Comparison of ENCODE assay signal across 30 cellular contexts in genomic region chr13:98435356-98435755, GRCh38.
"Had no signal": no experiment of that assay in that cellular context is flagged by ENCODE, and none has a peak within 500 bp of the region (broad histone marks: within the 10 kb centered on the region; RNA-seq: fewer than 3 reads in every experiment).

No MANE protein-coding gene starts in this region.

- H3K36me3 ChIP-seq: gastrocnemius medialis had no signal

- H3K27ac ChIP-seq: ascending aorta, brain microvascular endothelial cell, esophagus muscularis mucosa, foreskin keratinocyte, gastrocnemius medialis had no signal

- H3K9me3 ChIP-seq: ascending aorta, esophagus muscularis mucosa, gastrocnemius medialis had no signal

- H3K4me1 ChIP-seq: ascending aorta, esophagus muscularis mucosa, foreskin keratinocyte had no signal

- H3K9me3 Mint-ChIP-seq: activated CD4-positive, alpha-beta memory T cell treated with anti-CD3 and anti-CD28 coated beads for 36 hours; activated CD4-positive, alpha-beta T cell treated with anti-CD3 and anti-CD28 coated beads, Interleukin-2, amount 10 ng/mL, durations not matched to agents 24 days and 14 days; activated naive CD4-positive, alpha-beta T cell treated with anti-CD3 and anti-CD28 coated beads, Interleukin-2, amount 10 ng/mL, durations not matched to agents 7 days and 5 days; activated naive CD4-positive, alpha-beta T cell treated with anti-CD3 and anti-CD28 coated beads, Interleukin-2, amount 50 U/mL, for 72 hours; activated naive CD8-positive, alpha-beta T cell treated with anti-CD3 and anti-CD28 coated beads, Interleukin-2, amount 10 ng/mL, durations not matched to agents 7 days and 5 days; activated T-helper 1 cell treated with anti-CD3 and anti-CD28 coated beads, Interleukin-12 subunit alpha, Interleukin-12 subunit beta, Interleukin-2, Interleukin-4 antibody, amounts not matched to agents 30 ng/mL and 10 ng/mL and 1 ng/mL, durations not matched to agents 14 hours and 24 hours and 36 hours; activated T-helper 2 cell treated with anti-CD3 and anti-CD28 coated beads, Interferon-gamma antibody, Interleukin-2, Interleukin-4, amounts not matched to agents 10 μg/mL and 5 μg/mL and 100 μg/mL, durations not matched to agents 14 hours and 24 hours and 36 hours; central memory CD8-positive, alpha-beta T cell; effector memory CD8-positive, alpha-beta T cell had no signal

- H3K4me1 Mint-ChIP-seq: activated CD4-positive, alpha-beta T cell treated with anti-CD3 and anti-CD28 coated beads for 36 hours; activated CD4-positive, alpha-beta T cell treated with anti-CD3 and anti-CD28 coated beads, Interleukin-2, amount 10 ng/mL, durations not matched to agents 24 days and 14 days; activated CD8-positive, alpha-beta memory T cell treated with anti-CD3 and anti-CD28 coated beads, Interleukin-2, amount 10 ng/mL, durations not matched to agents 7 days and 5 days; activated naive CD4-positive, alpha-beta T cell treated with anti-CD3 and anti-CD28 coated beads, Interleukin-2, amount 10 ng/mL, durations not matched to agents 7 days and 5 days; activated naive CD8-positive, alpha-beta T cell treated with anti-CD3 and anti-CD28 coated beads, Interleukin-2, amount 10 ng/mL, durations not matched to agents 7 days and 5 days; central memory CD8-positive, alpha-beta T cell had no signal

- ATAC-seq: activated CD4-positive, alpha-beta T cell treated with anti-CD3 and anti-CD28 coated beads for 36 hours; activated CD8-positive, alpha-beta memory T cell treated with anti-CD3 and anti-CD28 coated beads, Interleukin-2, amount 10 ng/mL, durations not matched to agents 7 days and 5 days; activated CD8-positive, alpha-beta T cell treated with anti-CD3 and anti-CD28 coated beads, Interleukin-2, amount 10 ng/mL, durations not matched to agents 7 days and 5 days; activated naive CD4-positive, alpha-beta T cell treated with anti-CD3 and anti-CD28 coated beads, Interleukin-2, amount 50 U/mL, for 72 hours; effector memory CD8-positive, alpha-beta T cell; foreskin keratinocyte; gastrocnemius medialis had no signal

- H3K4me3 ChIP-seq: ascending aorta, esophagus muscularis mucosa, gastrocnemius medialis had no signal

- H3K27me3 ChIP-seq: ascending aorta, brain microvascular endothelial cell, esophagus muscularis mucosa, foreskin keratinocyte, gastrocnemius medialis had no signal

- H3K27ac Mint-ChIP-seq: activated CD4-positive, alpha-beta memory T cell treated with anti-CD3 and anti-CD28 coated beads for 36 hours; activated CD4-positive, alpha-beta T cell treated with anti-CD3 and anti-CD28 coated beads for 36 hours; activated CD4-positive, alpha-beta T cell treated with anti-CD3 and anti-CD28 coated beads, Interleukin-2, amount 10 ng/mL, durations not matched to agents 24 days and 14 days; activated CD8-positive, alpha-beta memory T cell treated with anti-CD3 and anti-CD28 coated beads, Interleukin-2, amount 10 ng/mL, durations not matched to agents 7 days and 5 days; activated CD8-positive, alpha-beta T cell treated with anti-CD3 and anti-CD28 coated beads, Interleukin-2, amount 10 ng/mL, durations not matched to agents 7 days and 5 days; activated naive CD4-positive, alpha-beta T cell treated with anti-CD3 and anti-CD28 coated beads, Interleukin-2, amount 10 ng/mL, durations not matched to agents 7 days and 5 days; activated naive CD4-positive, alpha-beta T cell treated with anti-CD3 and anti-CD28 coated beads, Interleukin-2, amount 50 U/mL, for 72 hours; activated naive CD8-positive, alpha-beta T cell treated with anti-CD3 and anti-CD28 coated beads, Interleukin-2, amount 10 ng/mL, durations not matched to agents 7 days and 5 days; activated T-helper 1 cell treated with anti-CD3 and anti-CD28 coated beads, Interleukin-12 subunit alpha, Interleukin-12 subunit beta, Interleukin-2, Interleukin-4 antibody, amounts not matched to agents 30 ng/mL and 10 ng/mL and 1 ng/mL, durations not matched to agents 14 hours and 24 hours and 36 hours; activated T-helper 2 cell treated with anti-CD3 and anti-CD28 coated beads, Interferon-gamma antibody, Interleukin-2, Interleukin-4, amounts not matched to agents 10 μg/mL and 5 μg/mL and 100 μg/mL, durations not matched to agents 14 hours and 24 hours and 36 hours; effector memory CD8-positive, alpha-beta T cell had no signal

- DNase-seq: activated CD4-positive, alpha-beta memory T cell treated with anti-CD3 and anti-CD28 coated beads for 36 hours; activated CD4-positive, alpha-beta T cell treated with anti-CD3 and anti-CD28 coated beads for 36 hours; activated CD4-positive, alpha-beta T cell treated with anti-CD3 and anti-CD28 coated beads, Interleukin-2, amount 10 ng/mL, durations not matched to agents 24 days and 14 days; activated CD4-positive, CD25-positive, alpha-beta regulatory T cell; activated CD4-positive, CD25-positive, alpha-beta regulatory T cell treated with anti-CD3 and anti-CD28 coated beads, Interleukin-2, amount 50 U/mL, for 72 hours; activated CD8-positive, alpha-beta memory T cell treated with anti-CD3 and anti-CD28 coated beads, Interleukin-2, amount 10 ng/mL, durations not matched to agents 7 days and 5 days; activated CD8-positive, alpha-beta memory T cell treated with anti-CD3 and anti-CD28 coated beads, Interleukin-2, amount 50 U/mL, for 4 hours; activated CD8-positive, alpha-beta T cell treated with anti-CD3 and anti-CD28 coated beads, Interleukin-2, amount 10 ng/mL, durations not matched to agents 7 days and 5 days; activated effector memory CD4-positive, alpha-beta T cell treated with anti-CD3 and anti-CD28 coated beads, Interleukin-2, amount 50 U/mL, for 16 hours; activated naive CD4-positive, alpha-beta T cell; activated naive CD4-positive, alpha-beta T cell treated with anti-CD3 and anti-CD28 coated beads, Interleukin-2, amount 10 ng/mL, durations not matched to agents 7 days and 5 days; activated naive CD8-positive, alpha-beta T cell treated with anti-CD3 and anti-CD28 coated beads, Interleukin-2, amount 10 ng/mL, durations not matched to agents 7 days and 5 days; activated T-cell treated with anti-CD3 and anti-CD28 coated beads, Interleukin-2, amount 50 U/mL, for 1 hour; activated T-cell treated with anti-CD3 and anti-CD28 coated beads, Interleukin-2, amount 50 U/mL, for 48 hours; brain microvascular endothelial cell; cortex of kidney; dermis blood vessel endothelial cell; effector CD4-positive, alpha-beta T cell; effector memory CD8-positive, alpha-beta T cell; erythroblast; foreskin keratinocyte; gastrocnemius medialis; glutamatergic neuron; T-helper 2 cell had no signal

- H3K36me3 Mint-ChIP-seq: activated CD4-positive, alpha-beta memory T cell treated with anti-CD3 and anti-CD28 coated beads for 36 hours; activated CD8-positive, alpha-beta memory T cell treated with anti-CD3 and anti-CD28 coated beads, Interleukin-2, amount 10 ng/mL, durations not matched to agents 7 days and 5 days; activated naive CD4-positive, alpha-beta T cell treated with anti-CD3 and anti-CD28 coated beads, Interleukin-2, amount 10 ng/mL, durations not matched to agents 7 days and 5 days; activated naive CD4-positive, alpha-beta T cell treated with anti-CD3 and anti-CD28 coated beads, Interleukin-2, amount 50 U/mL, for 72 hours; activated naive CD8-positive, alpha-beta T cell treated with anti-CD3 and anti-CD28 coated beads, Interleukin-2, amount 10 ng/mL, durations not matched to agents 7 days and 5 days had no signal

- H3K4me3 Mint-ChIP-seq: activated CD4-positive, alpha-beta memory T cell treated with anti-CD3 and anti-CD28 coated beads for 36 hours; activated CD4-positive, alpha-beta T cell treated with anti-CD3 and anti-CD28 coated beads for 36 hours; activated CD4-positive, alpha-beta T cell treated with anti-CD3 and anti-CD28 coated beads, Interleukin-2, amount 10 ng/mL, durations not matched to agents 24 days and 14 days; activated CD8-positive, alpha-beta memory T cell treated with anti-CD3 and anti-CD28 coated beads, Interleukin-2, amount 10 ng/mL, durations not matched to agents 7 days and 5 days; activated CD8-positive, alpha-beta T cell treated with anti-CD3 and anti-CD28 coated beads, Interleukin-2, amount 10 ng/mL, durations not matched to agents 7 days and 5 days; activated naive CD4-positive, alpha-beta T cell treated with anti-CD3 and anti-CD28 coated beads, Interleukin-2, amount 10 ng/mL, durations not matched to agents 7 days and 5 days; activated naive CD8-positive, alpha-beta T cell treated with anti-CD3 and anti-CD28 coated beads, Interleukin-2, amount 10 ng/mL, durations not matched to agents 7 days and 5 days; activated T-helper 1 cell treated with anti-CD3 and anti-CD28 coated beads, Interleukin-12 subunit alpha, Interleukin-12 subunit beta, Interleukin-2, Interleukin-4 antibody, amounts not matched to agents 30 ng/mL and 10 ng/mL and 1 ng/mL, durations not matched to agents 14 hours and 24 hours and 36 hours; central memory CD8-positive, alpha-beta T cell; effector memory CD8-positive, alpha-beta T cell had no signal
